25 cellular contexts compared by ENCODE assay signal in the genomic region with DNA sequence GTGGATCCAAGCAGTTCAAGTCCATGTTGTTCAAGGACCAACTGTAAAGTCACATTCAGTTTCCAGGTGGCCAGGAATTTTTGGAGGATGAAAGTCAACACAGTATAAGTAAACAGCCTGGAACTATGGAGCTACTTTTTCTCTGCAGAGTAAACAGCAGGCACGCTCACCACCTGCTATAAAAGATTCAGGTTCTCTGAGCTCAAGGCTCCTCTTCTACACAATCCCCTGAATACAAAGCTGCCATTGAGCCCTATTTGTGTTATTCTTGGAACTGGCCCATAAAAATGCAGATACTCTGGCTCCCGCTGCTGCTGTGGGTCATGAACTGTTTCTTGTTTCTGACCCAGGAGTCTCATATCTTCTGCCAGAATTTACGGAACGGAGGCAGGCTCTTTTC. TPM values are rescaled to one million over a fixed set of nuclear protein-coding genes. Genes with fewer than 3 reads are reported as not detected.
DNase-seq lines count a peak whose midpoint lies in the region; ATAC-seq and TF ChIP-seq lines count a peak whose summit lies in the region.
"Had no signal": no experiment of that assay in that cellular context is flagged by ENCODE, and none has a peak within 500 bp of the region (broad histone marks: within the 10 kb centered on the region; RNA-seq: fewer than 3 reads in every experiment).

No MANE protein-coding gene starts in this region.

- DNase-seq in H7 (peak; percentile 8), NCI-H345 treated with DMSO at 0.1 percent for 48 hours (lab: John Stamatoyannopoulos, UW; ENCODE audit: unreplicated experiment) (peak; percentile 38), mucosa of descending colon (no peak), NAMALWA (ENCODE audit: low spot score) (no peak), RWPE1 (ENCODE audit: low spot score) (no peak)
- DNase-seq: activated CD4-positive, alpha-beta T cell treated with anti-CD3 and anti-CD28 coated beads, Interleukin-2, amount 10 ng/mL, durations not matched to agents 24 days and 14 days; activated gamma-delta T cell treated with Interleukin-2 at 50 U/mL for 16 hours; activated T-cell treated with anti-CD3 and anti-CD28 coated beads, Interleukin-2, amount 50 U/mL, for 4 hours; CD4-positive, alpha-beta memory T cell; GDM1; mammary epithelial cell; NCI-H526 treated with DMSO at 0.1 percent for 48 hours; stimulated activated CD4-positive, alpha-beta T cell treated with anti-CD3 and anti-CD28 coated beads, Interleukin-4, amount 100 ng/mL, for 4 hours; stimulated activated naive CD4-positive, alpha-beta T cell; T1000; upper lobe of right lung; WERI-Rb-1 had no signal

- H3K9me3 ChIP-seq in mucosa of descending colon: no peaks in the 10 kb centered on the region
- H3K9me3 ChIP-seq: adrenal gland, neutrophil, prostate gland, upper lobe of right lung had no signal

- CTCF ChIA-PET in RWPE1 (lab: Yijun Ruan, JAX): no interaction called here

- POLR2A ChIA-PET in RWPE1 (lab: Yijun Ruan, JAX; ENCODE audit: low non-redundant PET): no interaction called here

- TF ChIP-seq CTCF in C4-2B (conservative IDR thresholded peaks at IDR 0.05) (no peak), mucosa of descending colon (IDR thresholded peaks at IDR 0.05) (no peak), RWPE1 (conservative IDR thresholded peaks at IDR 0.05; ENCODE audit: low read depth) (no peak)

- H3K4me1 ChIP-seq in mucosa of descending colon (ENCODE audit: low read depth): no peaks in the 10 kb centered on the region
- H3K4me1 ChIP-seq: prostate gland had no signal

- no peak overlapping the region for H3K4me3 ChIP-seq in H7 (ENCODE audit: insufficient read depth, low read depth, low read length)
- no peak overlapping the region for H3K4me3 ChIP-seq in mucosa of descending colon
- H3K4me3 ChIP-seq: adrenal gland, dorsolateral prefrontal cortex, hepatocyte, prostate gland, suprapubic skin, upper lobe of right lung had no signal

- H3K27me3 ChIP-seq in H7 (ENCODE audit: control insufficient read depth, insufficient read depth, low read length): no peaks in the 10 kb centered on the region
- H3K27me3 ChIP-seq: hepatocyte, suprapubic skin had no signal

- H3K27ac ChIP-seq in C4-2B (peak overlapping the region; percentile 87), RWPE1 (no peak overlapping the region)
- H3K27ac ChIP-seq: adrenal gland, dorsolateral prefrontal cortex, hepatocyte, neutrophil, prostate gland, suprapubic skin, upper lobe of right lung, WERI-Rb-1 had no signal

- H3K36me3 ChIP-seq in H7 (replicated peaks; ENCODE audit: control insufficient read depth, insufficient read depth, low read length) (no peaks in the 10 kb centered on the region), mucosa of descending colon (ENCODE audit: low read depth) (no peaks in the 10 kb centered on the region)
- H3K36me3 ChIP-seq: adrenal gland, neutrophil, prostate gland, suprapubic skin, upper lobe of right lung, WERI-Rb-1 had no signal

- ATAC-seq in mucosa of descending colon (peak; percentile 36), HG03571 (IDR thresholded peaks at IDR 0.05; ENCODE audit: unreplicated experiment) (no peak)
- ATAC-seq: activated T-cell treated with anti-CD3 and anti-CD28 coated beads, Interleukin-2, amount 50 U/mL, for 4 hours had no signal

- intact Hi-C loops in mucosa of descending colon (cut with DNase I, micrococcal nuclease): no loop called here

RNA-seq across cellular contexts. Expression of a gene that starts 56.9 kb away (rescaled TPM):
- total RNA-seq in H7 (2014; rRNA removed; shearing (Covaris generic)): 7.7 and 8.4 TPM in 2 replicates
- total RNA-seq in mucosa of descending colon: 10 to 100 TPM; 21.8 to 46.2 (median 35.1) TPM

Comparison
In these comparisons a context has a peak if more than half of its experiments do, and no peak if none do; other contexts are left out.
1. DNase-seq: peak in H7 (single experiment) and NCI-H345 treated with DMSO at 0.1 percent for 48 hours (single experiment); none in mucosa of descending colon (0 of 3), NAMALWA (single experiment) and RWPE1 (single experiment).